29 cellular contexts compared by ENCODE assay signal in genomic region chr5:56083286-56083854, GRCh38.
A peak's percentile ranks its signal among the peaks of the same experiment; 100 is the strongest.
DNase-seq lines count a peak whose midpoint lies in the region; ATAC-seq, FAIRE-seq and TF ChIP-seq lines count a peak whose summit lies in the region.
"Had no signal": no experiment of that assay in that cellular context is flagged by ENCODE, and none has a peak within 500 bp of the region (broad histone marks: within the 10 kb centered on the region; RNA-seq: fewer than 3 reads in every experiment).

No MANE protein-coding gene starts in this region.

- no peak for DNase-seq in activated CD4-positive, alpha-beta memory T cell treated with anti-CD3 and anti-CD28 coated beads for 36 hours
- no peak for DNase-seq in activated CD4-positive, alpha-beta memory T cell treated with anti-CD3 and anti-CD28 coated beads, Interleukin-2, amount 10 ng/mL, durations not matched to agents 7 days and 5 days
- no peak for DNase-seq in HepG2 (ENCODE audit: low spot score)
- no peak for DNase-seq in right lobe of liver
- no peak for DNase-seq in K562 (ENCODE audit: extremely low read depth in 1 of 4, low spot score in 3 of 4)
- no peak for DNase-seq in stimulated activated CD4-positive, alpha-beta T cell treated with anti-CD3 and anti-CD28 coated beads, Interleukin-15, amount 100 ng/mL, for 24 hours
- DNase-seq: AML-193; Caco-2; CD8-positive, alpha-beta T cell; GDM1; GOT3; HFFc6; NCI-H1048; NCI-H1417 treated with DMSO at 0.1 percent for 48 hours; NCI-H187; NCI-H2081 treated with DMSO at 0.1 percent for 48 hours; NCI-H2171; NCI-H226; NCI-H510A; NCI-H69; Right ventricle myocardium superior; RPMI8226 had no signal

- no peak overlapping the region for H2AFZ ChIP-seq in HepG2 (ENCODE audit: low read length)
- no peak overlapping the region for H2AFZ ChIP-seq in K562 (ENCODE audit: low read depth, low read length)

- intact Hi-C loops in activated CD4-positive, alpha-beta memory T cell treated with anti-CD3 and anti-CD28 coated beads for 36 hours (cut with micrococcal nuclease) = no loop called here
- intact Hi-C loops in HepG2 (cut with micrococcal nuclease; ENCODE audit: unreplicated experiment) = no loop called here
- intact Hi-C loops in right lobe of liver (cut with DNase I) = no loop called here
- intact Hi-C loops in K562 (cut with micrococcal nuclease) = no loop called here

- H3K36me3 ChIP-seq in HepG2 (replicated peaks in 1 of 2; ENCODE audit: control insufficient read depth in 1 of 2, insufficient read depth in 2 of 2, low read length in 2 of 2) (no peaks in the 10 kb centered on the region), right lobe of liver (no peaks in the 10 kb centered on the region), K562 (ENCODE audit: control insufficient read depth, insufficient read depth, low read length) (no peaks in the 10 kb centered on the region)
- H3K36me3 ChIP-seq: BLaER1 treated with 17β-estradiol and CSF1 and Interleukin-3, amounts not matched to agents 10 nM and 100 nM; HAP-1; SJSA1 had no signal

- H3K9me3 Mint-ChIP-seq in activated CD4-positive, alpha-beta memory T cell treated with anti-CD3 and anti-CD28 coated beads for 36 hours = no peaks in the 10 kb centered on the region
- H3K9me3 Mint-ChIP-seq in activated CD4-positive, alpha-beta memory T cell treated with anti-CD3 and anti-CD28 coated beads, Interleukin-2, amount 10 ng/mL, durations not matched to agents 7 days and 5 days = peaks cover 11% of the 10 kb centered on the region
- H3K9me3 Mint-ChIP-seq: HFFc6 had no signal

- H3K4me1 Mint-ChIP-seq in activated CD4-positive, alpha-beta memory T cell treated with anti-CD3 and anti-CD28 coated beads for 36 hours (ENCODE audit: low read depth) = peaks cover 49% of the 10 kb centered on the region
- peaks cover 44% of the 10 kb centered on the region for H3K4me1 Mint-ChIP-seq in activated CD4-positive, alpha-beta memory T cell treated with anti-CD3 and anti-CD28 coated beads, Interleukin-2, amount 10 ng/mL, durations not matched to agents 7 days and 5 days

- H3K36me3 Mint-ChIP-seq in activated CD4-positive, alpha-beta memory T cell treated with anti-CD3 and anti-CD28 coated beads for 36 hours = peaks cover 2% of the 10 kb centered on the region
- H3K36me3 Mint-ChIP-seq in activated CD4-positive, alpha-beta memory T cell treated with anti-CD3 and anti-CD28 coated beads, Interleukin-2, amount 10 ng/mL, durations not matched to agents 7 days and 5 days (ENCODE audit: low read depth) = peaks cover 5% of the 10 kb centered on the region
- H3K36me3 Mint-ChIP-seq: CD8-positive, alpha-beta T cell; IgD-negative memory B cell had no signal

- no peaks in the 10 kb centered on the region for H3K27me3 Mint-ChIP-seq in activated CD4-positive, alpha-beta memory T cell treated with anti-CD3 and anti-CD28 coated beads for 36 hours
- H3K27me3 Mint-ChIP-seq in activated CD4-positive, alpha-beta memory T cell treated with anti-CD3 and anti-CD28 coated beads, Interleukin-2, amount 10 ng/mL, durations not matched to agents 7 days and 5 days = peaks cover 3% of the 10 kb centered on the region

- TF ChIP-seq POLR2A in HepG2 (IDR thresholded peaks at IDR 0.05; ENCODE audit: insufficient read depth in 1 of 2, low read depth in 2 of 2, low read length in 2 of 2) = no peak
- no peak for TF ChIP-seq POLR2A in right lobe of liver (IDR thresholded peaks at IDR 0.05)
- no peak for TF ChIP-seq POLR2A in K562 (conservative IDR thresholded peaks at IDR 0.05)

- WGBS in HepG2 (ENCODE audit: low lambda C conversion rate) = 98% methylated on average over 20 of the region's 20 CpGs
- 92% methylated on average over 17 of the region's 20 CpGs for WGBS in right lobe of liver (ENCODE audit: insufficient coverage, low coverage, low lambda C conversion rate, missing lambda C conversion rate)
- WGBS in K562 (ENCODE audit: insufficient coverage, low coverage, missing lambda C conversion rate) = 85% methylated on average over 15 of the region's 20 CpGs

- ATAC-seq in HepG2 (no peak), right lobe of liver (no peak), K562 (no peak), HG02884 (IDR thresholded peaks at IDR 0.05; ENCODE audit: unreplicated experiment) (no peak)
- ATAC-seq: CD8-positive, alpha-beta T cell; GM12878 had no signal

- H3K4me1 ChIP-seq in HepG2 (ENCODE audit: insufficient read depth, low read length) (peaks cover 48% of the 10 kb centered on the region), right lobe of liver (peaks cover 0 to 11% (median under 1%) of the 10 kb centered on the region in 4 donors), K562 (replicated peaks in 1 of 2; ENCODE audit: control insufficient read depth in 2 of 2, insufficient read depth in 2 of 2, low read length in 2 of 2) (peaks cover 7 to 14% of the 10 kb centered on the region in 2 experiments)
- H3K4me1 ChIP-seq: HAP-1, SJSA1 had no signal

- in situ Hi-C loops in HepG2 (cut with HindIII; ENCODE audit: extremely low pct_ligation_motif_present, low pct_unique_long_range_greater_than_20kb) (no loop called here), K562 (cut with MboI) (no loop called here)

- H3K27me3 ChIP-seq in HepG2 (ENCODE audit: control insufficient read depth in 1 of 2, insufficient read depth in 2 of 2, low read length in 2 of 2) (no peaks in the 10 kb centered on the region), right lobe of liver (no peaks in the 10 kb centered on the region), K562 (ENCODE audit: control insufficient read depth in 2 of 2, insufficient read depth in 2 of 2, low read length in 2 of 2) (no peaks in the 10 kb centered on the region)
- H3K27me3 ChIP-seq: BLaER1 treated with 17β-estradiol and CSF1 and Interleukin-3, amounts not matched to agents 10 nM and 100 nM; SJSA1 had no signal

- H3K9ac ChIP-seq in HepG2 (ENCODE audit: insufficient read depth, low read depth, low read length) (no peak overlapping the region), K562 (ENCODE audit: insufficient read depth in 1 of 2, low read depth in 2 of 2, low read length in 2 of 2) (no peak overlapping the region)
- H3K9ac ChIP-seq: BLaER1 treated with 17β-estradiol and CSF1 and Interleukin-3, amounts not matched to agents 10 nM and 100 nM had no signal

- H3K4me3 ChIP-seq in HepG2 (replicated peaks in 1 of 3; ENCODE audit: insufficient read depth in 1 of 3, low read depth in 2 of 3, low read length in 3 of 3) (no peak overlapping the region), right lobe of liver (no peak overlapping the region), K562 (no peak overlapping the region)
- H3K4me3 ChIP-seq: BLaER1 treated with 17β-estradiol and CSF1 and Interleukin-3, amounts not matched to agents 10 nM and 100 nM; GM12878; HAP-1; SJSA1 had no signal

- POLR2A ChIA-PET in activated CD4-positive, alpha-beta memory T cell treated with anti-CD3 and anti-CD28 coated beads for 36 hours (lab: Charles Lee) = no interaction called here
- POLR2A ChIA-PET in activated CD4-positive, alpha-beta memory T cell treated with anti-CD3 and anti-CD28 coated beads, Interleukin-2, amount 10 ng/mL, durations not matched to agents 7 days and 5 days (lab: Charles Lee) = no interaction called here
- POLR2A ChIA-PET in HepG2 (lab: Yijun Ruan, JAX) = no interaction called here
- POLR2A ChIA-PET in K562 (lab: Yijun Ruan, JAX) = no interaction called here

- H3K79me2 ChIP-seq in HepG2 (ENCODE audit: insufficient read depth, low read length) = no peaks in the 10 kb centered on the region
- H3K79me2 ChIP-seq in K562 (ENCODE audit: control insufficient read depth, insufficient read depth, low read length) = no peaks in the 10 kb centered on the region

- no peak overlapping the region for H3K27ac ChIP-seq in HepG2 (ENCODE audit: extremely low read length, insufficient read depth, low read length)
- no peak overlapping the region for H3K27ac ChIP-seq in right lobe of liver
- H3K27ac ChIP-seq in K562 (ENCODE audit: extremely low read depth, low read depth, low read length) = no peak overlapping the region
- H3K27ac ChIP-seq: BLaER1 treated with 17β-estradiol and CSF1 and Interleukin-3, amounts not matched to agents 10 nM and 100 nM; SJSA1 had no signal

- TF ChIP-seq EP300 in HepG2 (IDR thresholded peaks at IDR 0.05; ENCODE audit: low read depth in 2 of 2, low read length in 2 of 2) (no peak), HepG2 (CRISPR knock-in tag; IDR thresholded peaks at IDR 0.05; ENCODE audit: borderline replicate concordance) (no peak), K562 (IDR thresholded peaks at IDR 0.05; ENCODE audit: low read length) (no peak)

- H4K20me1 ChIP-seq in HepG2 (ENCODE audit: insufficient read depth, low read length) = no peaks in the 10 kb centered on the region
- H4K20me1 ChIP-seq in K562 (replicated peaks; ENCODE audit: control insufficient read depth, insufficient read depth, low read length) = no peaks in the 10 kb centered on the region
- H4K20me1 ChIP-seq: BLaER1 treated with 17β-estradiol and CSF1 and Interleukin-3, amounts not matched to agents 10 nM and 100 nM had no signal

- H3K4me2 ChIP-seq in HepG2 (ENCODE audit: low read depth, low read length) (no peak overlapping the region), K562 (ENCODE audit: insufficient read depth, low read length) (no peak overlapping the region)
- H3K4me2 ChIP-seq: BLaER1 treated with 17β-estradiol and CSF1 and Interleukin-3, amounts not matched to agents 10 nM and 100 nM had no signal

- TF ChIP-seq RAD21 in HepG2 (CRISPR knock-in tag; IDR thresholded peaks at IDR 0.05) = no peak
- TF ChIP-seq RAD21 in K562 (CRISPR knock-in tag; conservative IDR thresholded peaks at IDR 0.05 in 1 of 2, IDR thresholded peaks at IDR 0.05 in 1 of 2) = no peak

- H3K4me3 Mint-ChIP-seq in activated CD4-positive, alpha-beta memory T cell treated with anti-CD3 and anti-CD28 coated beads for 36 hours = no peak overlapping the region
- H3K4me3 Mint-ChIP-seq in activated CD4-positive, alpha-beta memory T cell treated with anti-CD3 and anti-CD28 coated beads, Interleukin-2, amount 10 ng/mL, durations not matched to agents 7 days and 5 days = no peak overlapping the region
- H3K4me3 Mint-ChIP-seq: CD8-positive, alpha-beta T cell; HFFc6; IgD-negative memory B cell had no signal

- BruUV-seq in HepG2 (replicated peaks; lab: Mats Ljungman, UMichigan) (no TSS peak), K562 (replicated peaks; lab: Mats Ljungman, UMichigan) (no TSS peak)

- CTCF ChIA-PET in activated CD4-positive, alpha-beta memory T cell treated with anti-CD3 and anti-CD28 coated beads for 36 hours (lab: Charles Lee) = no interaction called here
- CTCF ChIA-PET in activated CD4-positive, alpha-beta memory T cell treated with anti-CD3 and anti-CD28 coated beads, Interleukin-2, amount 10 ng/mL, durations not matched to agents 7 days and 5 days (lab: Charles Lee) = no interaction called here
- CTCF ChIA-PET in HepG2 (lab: Yijun Ruan, JAX; ENCODE audit: low intra/inter-chr PET ratio, low total read pairs) (no interaction called here), K562 (lab: Yijun Ruan, JAX; ENCODE audit: low intra/inter-chr PET ratio) (no interaction called here)

- TF ChIP-seq CTCF in HepG2 (CRISPR knock-in tag; IDR thresholded peaks at IDR 0.05) = no peak
- no peak for TF ChIP-seq CTCF in right lobe of liver (IDR thresholded peaks at IDR 0.05)
- no peak for TF ChIP-seq CTCF in K562 (IDR thresholded peaks at IDR 0.05 in 2 of 3, conservative IDR thresholded peaks at IDR 0.05 in 1 of 3; ENCODE audit: insufficient read depth in 2 of 3, low read depth in 1 of 3, low read length in 3 of 3)

- H3K27ac Mint-ChIP-seq in activated CD4-positive, alpha-beta memory T cell treated with anti-CD3 and anti-CD28 coated beads for 36 hours = peak overlapping the region; percentile 11
- no peak overlapping the region for H3K27ac Mint-ChIP-seq in activated CD4-positive, alpha-beta memory T cell treated with anti-CD3 and anti-CD28 coated beads, Interleukin-2, amount 10 ng/mL, durations not matched to agents 7 days and 5 days
- H3K27ac Mint-ChIP-seq: CD8-positive, alpha-beta T cell; HFFc6; IgD-negative memory B cell had no signal

- H3K9me1 ChIP-seq in K562 (ENCODE audit: control insufficient read depth, insufficient read depth, low read length) = no peaks in the 10 kb centered on the region

- H3K9me3 ChIP-seq in HepG2 (ENCODE audit: low read length) = no peaks in the 10 kb centered on the region
- H3K9me3 ChIP-seq in right lobe of liver = no peaks in the 10 kb centered on the region
- no peaks in the 10 kb centered on the region for H3K9me3 ChIP-seq in K562 (replicated peaks; ENCODE audit: control insufficient read depth, insufficient read depth, low read depth, low read length)
- H3K9me3 ChIP-seq: Caco-2, HAP-1, SJSA1 had no signal

- FAIRE-seq in HepG2 (lab: Jason Lieb, UNC) (no peak), K562 (lab: Jason Lieb, UNC) (no peak)
- FAIRE-seq: A204.1, GM12878 had no signal
